In genomic region chr2:216372761-216373291, GRCh38 we compare ENCODE assay signal across 10 cellular contexts. TPM values are rescaled to one million over a fixed set of nuclear protein-coding genes. Genes with fewer than 3 reads are reported as not detected.
DNase-seq lines count a peak whose midpoint lies in the region; TF ChIP-seq lines count a peak whose summit lies in the region.
"Had no signal": no experiment of that assay in that cellular context is flagged by ENCODE, and none has a peak within 500 bp of the region (broad histone marks: within the 10 kb centered on the region; RNA-seq: fewer than 3 reads in every experiment).

No MANE protein-coding gene starts in this region.

- no peak overlapping the region for H2AFZ ChIP-seq in SK-N-SH (ENCODE audit: low read depth)

- H3K4me2 ChIP-seq in SK-N-SH, result peak overlapping the region; percentile 82

- peak overlapping the region; percentile 76 for H3K9ac ChIP-seq in SK-N-SH

- peaks cover 8% of the 10 kb centered on the region for H4K20me1 ChIP-seq in SK-N-SH (ENCODE audit: insufficient read depth)

- TF ChIP-seq EP300 in SK-N-SH (IDR thresholded peaks at IDR 0.05; ENCODE audit: borderline replicate concordance in 1 of 2, low read depth in 1 of 2, low read length in 1 of 2), result peak in 1 of 2 experiments; percentile 78; a peak in 1 of 4 replicates

- H3F3A ChIP-seq in SK-N-SH (replicated peaks; ENCODE audit: insufficient read depth), result peaks cover 30% of the 10 kb centered on the region

- no peak for TF ChIP-seq RAD21 in SK-N-SH (IDR thresholded peaks at IDR 0.05; ENCODE audit: low read length)

- H3K27ac ChIP-seq in SK-N-SH (ENCODE audit: low read depth in 2 of 2, low read length in 1 of 2), result peak overlapping the region; percentile 77 to 95
- H3K27ac ChIP-seq: 22Rv1 had no signal

- DNase-seq in DMS79 treated with DMSO at 0.1 percent for 48 hours (lab: John Stamatoyannopoulos, UW), result peak; percentile 25
- DNase-seq in DMS79 (lab: John Stamatoyannopoulos, UW), result no peak
- no peak for DNase-seq in SK-N-SH
- DNase-seq in fibroblast of mammary gland (ENCODE audit: low read depth), result peak; percentile 80
- peak; percentile 75 for DNase-seq in renal cortical epithelial cell (ENCODE audit: low read depth)
- DNase-seq in RPMI8226, result no peak
- no peak for DNase-seq in epidermal melanocyte (ENCODE audit: insufficient read length, low spot score)
- no peak for DNase-seq in NCI-H187 treated with DMSO at 0.1 percent for 48 hours (lab: John Stamatoyannopoulos, UW)

- CTCF ChIA-PET in SK-N-SH (lab: Yijun Ruan, JAX), result interaction anchor here (0.7 to 1.5 kb wide), 6 partner anchors 17 to 263 kb away, joined by 3 to 5 read pairs (median 4); no protein-coding TSS in a partner anchor

- H3K9me3 ChIP-seq in SK-N-SH, result no peaks in the 10 kb centered on the region

- no peak for TF ChIP-seq CTCF in SK-N-SH (IDR thresholded peaks at IDR 0.05)
- no peak for TF ChIP-seq CTCF in fibroblast of mammary gland (conservative IDR thresholded peaks at IDR 0.05; ENCODE audit: control insufficient read depth, insufficient read depth, low read depth, low read length)

- H3K4me3 ChIP-seq in SK-N-SH (ENCODE audit: low read depth in 2 of 2, low read length in 1 of 2), result peak overlapping the region; percentile 60 to 65
- peak overlapping the region; percentile 59 for H3K4me3 ChIP-seq in fibroblast of mammary gland (ENCODE audit: control insufficient read depth, low read depth, low read length)

- H3K9me2 ChIP-seq in SK-N-SH, result no peaks in the 10 kb centered on the region

- 6% methylated on average over 6 of the region's 6 CpGs for WGBS in SK-N-SH (ENCODE audit: low lambda C conversion rate)

- H3K36me3 ChIP-seq in SK-N-SH (replicated peaks in 1 of 2; ENCODE audit: control insufficient read depth in 1 of 2, insufficient read depth in 2 of 2, low read length in 1 of 2), result no peaks in the 10 kb centered on the region

- POLR2A ChIA-PET in SK-N-SH (lab: Yijun Ruan, JAX), result interaction anchor here (1.4 to 1.9 kb wide), 2 partner anchors 40 to 127 kb away, joined by 3 to 7 read pairs; partner anchors contain the start of gene SMARCAL1

- peaks cover 37% of the 10 kb centered on the region for H3K79me2 ChIP-seq in SK-N-SH (ENCODE audit: insufficient read depth)

- no peaks in the 10 kb centered on the region for H3K27me3 ChIP-seq in SK-N-SH (ENCODE audit: insufficient read depth)

- H3K4me1 ChIP-seq in SK-N-SH (ENCODE audit: control insufficient read depth in 1 of 2, insufficient read depth in 2 of 2, low read depth in 1 of 2, low read length in 1 of 2), result peaks cover 13 to 21% of the 10 kb centered on the region in 2 experiments; a peak in 3 of 4 replicates

TF ChIP-seq in SK-N-SH, 30 proteins besides CTCF, POLR2A, EP300 and RAD21 (continues in another document):
- TF ChIP-seq FOSL2 (IDR thresholded peaks at IDR 0.05; ENCODE audit: borderline replicate concordance, low read depth) (peak; percentile 70), EZH2phosphoT487 (IDR thresholded peaks at IDR 0.05; ENCODE audit: borderline replicate concordance, low read depth) (no peak), NFIC (IDR thresholded peaks at IDR 0.05; ENCODE audit: borderline replicate concordance) (peak; percentile 26; the same call in 1 of the 2 replicates), GABPA (IDR thresholded peaks at IDR 0.05; ENCODE audit: low read depth) (no peak; the same call in 1 of the 2 replicates), RXRA (IDR thresholded peaks at IDR 0.05; ENCODE audit: borderline replicate concordance, low read depth) (0 out of 2 replicates have a peak, but pooled peaks have one; percentile 23), RCOR1 (IDR thresholded peaks at IDR 0.05; ENCODE audit: low read length) (no peak), CHD2 (IDR thresholded peaks at IDR 0.05; ENCODE audit: low read length, partially characterized antibody) (no peak), SIN3A (IDR thresholded peaks at IDR 0.05; ENCODE audit: borderline replicate concordance, low read depth, low read length) (no peak), USF2 (IDR thresholded peaks at IDR 0.05; ENCODE audit: borderline replicate concordance, low read depth, low read length) (no peak), YY1 (IDR thresholded peaks at IDR 0.05; ENCODE audit: low read depth) (no peak; the same call in 1 of the 2 replicates), TCF12 (IDR thresholded peaks at IDR 0.05) (peak; percentile 66), ELF1 (IDR thresholded peaks at IDR 0.05) (no peak), USF1 (IDR thresholded peaks at IDR 0.05; ENCODE audit: borderline replicate concordance, low read depth) (no peak), JUND (IDR thresholded peaks at IDR 0.05) (peak; percentile 82), FOXJ3 (CRISPR knock-in tag; IDR thresholded peaks at IDR 0.05) (no peak), FOXM1 (IDR thresholded peaks at IDR 0.05; ENCODE audit: low read depth) (no peak; the same call in 1 of the 2 replicates), MAX (IDR thresholded peaks at IDR 0.05; ENCODE audit: low read depth) (no peak), MXI1 (IDR thresholded peaks at IDR 0.05; ENCODE audit: low read depth, low read length) (no peak)
- TF ChIP-seq, protein P1, sequence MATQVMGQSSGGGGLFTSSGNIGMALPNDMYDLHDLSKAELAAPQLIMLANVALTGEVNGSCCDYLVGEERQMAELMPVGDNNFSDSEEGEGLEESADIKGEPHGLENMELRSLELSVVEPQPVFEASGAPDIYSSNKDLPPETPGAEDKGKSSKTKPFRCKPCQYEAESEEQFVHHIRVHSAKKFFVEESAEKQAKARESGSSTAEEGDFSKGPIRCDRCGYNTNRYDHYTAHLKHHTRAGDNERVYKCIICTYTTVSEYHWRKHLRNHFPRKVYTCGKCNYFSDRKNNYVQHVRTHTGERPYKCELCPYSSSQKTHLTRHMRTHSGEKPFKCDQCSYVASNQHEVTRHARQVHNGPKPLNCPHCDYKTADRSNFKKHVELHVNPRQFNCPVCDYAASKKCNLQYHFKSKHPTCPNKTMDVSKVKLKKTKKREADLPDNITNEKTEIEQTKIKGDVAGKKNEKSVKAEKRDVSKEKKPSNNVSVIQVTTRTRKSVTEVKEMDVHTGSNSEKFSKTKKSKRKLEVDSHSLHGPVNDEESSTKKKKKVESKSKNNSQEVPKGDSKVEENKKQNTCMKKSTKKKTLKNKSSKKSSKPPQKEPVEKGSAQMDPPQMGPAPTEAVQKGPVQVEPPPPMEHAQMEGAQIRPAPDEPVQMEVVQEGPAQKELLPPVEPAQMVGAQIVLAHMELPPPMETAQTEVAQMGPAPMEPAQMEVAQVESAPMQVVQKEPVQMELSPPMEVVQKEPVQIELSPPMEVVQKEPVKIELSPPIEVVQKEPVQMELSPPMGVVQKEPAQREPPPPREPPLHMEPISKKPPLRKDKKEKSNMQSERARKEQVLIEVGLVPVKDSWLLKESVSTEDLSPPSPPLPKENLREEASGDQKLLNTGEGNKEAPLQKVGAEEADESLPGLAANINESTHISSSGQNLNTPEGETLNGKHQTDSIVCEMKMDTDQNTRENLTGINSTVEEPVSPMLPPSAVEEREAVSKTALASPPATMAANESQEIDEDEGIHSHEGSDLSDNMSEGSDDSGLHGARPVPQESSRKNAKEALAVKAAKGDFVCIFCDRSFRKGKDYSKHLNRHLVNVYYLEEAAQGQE (IDR thresholded peaks at IDR 0.05; ENCODE audit: low read depth, low read length), result no peak
- TF ChIP-seq, protein P2, sequence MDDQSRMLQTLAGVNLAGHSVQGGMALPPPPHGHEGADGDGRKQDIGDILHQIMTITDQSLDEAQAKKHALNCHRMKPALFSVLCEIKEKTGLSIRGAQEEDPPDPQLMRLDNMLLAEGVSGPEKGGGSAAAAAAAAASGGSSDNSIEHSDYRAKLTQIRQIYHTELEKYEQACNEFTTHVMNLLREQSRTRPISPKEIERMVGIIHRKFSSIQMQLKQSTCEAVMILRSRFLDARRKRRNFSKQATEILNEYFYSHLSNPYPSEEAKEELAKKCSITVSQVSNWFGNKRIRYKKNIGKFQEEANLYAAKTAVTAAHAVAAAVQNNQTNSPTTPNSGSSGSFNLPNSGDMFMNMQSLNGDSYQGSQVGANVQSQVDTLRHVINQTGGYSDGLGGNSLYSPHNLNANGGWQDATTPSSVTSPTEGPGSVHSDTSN (IDR thresholded peaks at IDR 0.05), result peak; percentile 69
- TF ChIP-seq, protein P3, sequence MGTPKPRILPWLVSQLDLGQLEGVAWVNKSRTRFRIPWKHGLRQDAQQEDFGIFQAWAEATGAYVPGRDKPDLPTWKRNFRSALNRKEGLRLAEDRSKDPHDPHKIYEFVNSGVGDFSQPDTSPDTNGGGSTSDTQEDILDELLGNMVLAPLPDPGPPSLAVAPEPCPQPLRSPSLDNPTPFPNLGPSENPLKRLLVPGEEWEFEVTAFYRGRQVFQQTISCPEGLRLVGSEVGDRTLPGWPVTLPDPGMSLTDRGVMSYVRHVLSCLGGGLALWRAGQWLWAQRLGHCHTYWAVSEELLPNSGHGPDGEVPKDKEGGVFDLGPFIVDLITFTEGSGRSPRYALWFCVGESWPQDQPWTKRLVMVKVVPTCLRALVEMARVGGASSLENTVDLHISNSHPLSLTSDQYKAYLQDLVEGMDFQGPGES (IDR thresholded peaks at IDR 0.05; ENCODE audit: low read depth, low read length), result no peak

RNA-seq across cellular contexts. Expression of gene MARCHF4, which starts 0.5 kb away (rescaled TPM):
- 7.3 and 7.6 TPM in 2 replicates for polyA plus RNA-seq in SK-N-SH (2012; rRNA removed)
- 6.3 and 7.8 TPM in 2 replicates for polyA plus RNA-seq in SK-N-SH (2012; cell fraction: cytosol; rRNA removed)
- 6.8 and 7.7 TPM in 2 replicates for polyA plus RNA-seq in SK-N-SH (2012; cell fraction: nucleus; rRNA removed)
- total RNA-seq in renal cortical epithelial cell, result 0.15 and 1.2 TPM in 2 replicates
- total RNA-seq: omental fat pad had no signal

RNA-seq across cellular contexts. Expression of gene SMARCAL1, which starts 39.5 kb away (rescaled TPM):
- 26.1 and 27.0 TPM in 2 replicates for polyA plus RNA-seq in SK-N-SH (2012; rRNA removed)
- polyA plus RNA-seq in SK-N-SH (2012; cell fraction: cytosol; rRNA removed), result 16.0 and 19.7 TPM in 2 replicates
- polyA plus RNA-seq in SK-N-SH (2012; cell fraction: nucleus; rRNA removed), result 21.7 and 28.1 TPM in 2 replicates
- total RNA-seq in renal cortical epithelial cell, result 17.9 and 25.5 TPM in 2 replicates

Comparison
In these comparisons a context has a peak if more than half of its experiments do, and no peak if none do; other contexts are left out.
1. DNase-seq: peak in DMS79 treated with DMSO at 0.1 percent for 48 hours (single experiment), fibroblast of mammary gland (single experiment) and renal cortical epithelial cell (single experiment); none in DMS79 (single experiment), SK-N-SH (single experiment), RPMI8226 (single experiment), epidermal melanocyte (single experiment) and NCI-H187 treated with DMSO at 0.1 percent for 48 hours (single experiment).